In genomic region chr9:136400038-136400834, GRCh38 we compare ENCODE assay signal across 8 cellular contexts. TPM values are rescaled to one million over a fixed set of nuclear protein-coding genes. Genes with fewer than 3 reads are reported as not detected.
DNase-seq lines count a peak whose midpoint lies in the region; ATAC-seq, FAIRE-seq and TF ChIP-seq lines count a peak whose summit lies in the region.

Gene SNAPC4 (minus strand): TSS chr9:136400170. CDS start chr9:136398428, 1,742 bp downstream.

- H3K9me3 ChIP-seq in cardiac muscle cell (ENCODE audit: low read depth) (no peaks in the 10 kb centered on the region), pancreas (no peaks in the 10 kb centered on the region), tibial artery (no peaks in the 10 kb centered on the region)

- H3K4me1 Mint-ChIP-seq in activated naive CD8-positive, alpha-beta T cell (ENCODE audit: low read depth) = peaks cover 40% of the 10 kb centered on the region

- H3K27ac ChIP-seq in cardiac muscle cell (no peak within 1 kb of the TSS), pancreas (no peak within 1 kb of the TSS), tibial artery (peak within 1 kb of the TSS; percentile 54 to 63)

- intact Hi-C loops in pancreas (cut with DNase I) (loop anchor here in 1 of 3 donors (5.0 kb wide), 1 partner anchor 232 kb away; no protein-coding TSS in a partner anchor), tibial artery (cut with DNase I; ENCODE audit: low total_unique reads) (no loop called here)

- H3K27me3 ChIP-seq in cardiac muscle cell (no peaks in the 10 kb centered on the region), pancreas (no peaks in the 10 kb centered on the region), tibial artery (no peaks in the 10 kb centered on the region)

- H3K36me3 Mint-ChIP-seq in activated naive CD8-positive, alpha-beta T cell = peaks cover 9% of the 10 kb centered on the region

- H3K4me1 ChIP-seq in cardiac muscle cell (ENCODE audit: low read depth) (no peaks in the 10 kb centered on the region), pancreas (peaks cover 0 to 11% (median 7%) of the 10 kb centered on the region in 3 donors), tibial artery (peaks cover 0 to 26% (median 20%) of the 10 kb centered on the region in 4 donors)

- ATAC-seq in pancreas = peak; percentile 95 to 98 (median 96)

- peaks cover 12% of the 10 kb centered on the region for H3K36me3 ChIP-seq in cardiac muscle cell
- H3K36me3 ChIP-seq in pancreas = peaks cover 0 to 14% (median 8%) of the 10 kb centered on the region in 3 donors
- peaks cover 23 to 63% (median 47%) of the 10 kb centered on the region in 3 donors for H3K36me3 ChIP-seq in tibial artery

- no peaks in the 10 kb centered on the region for H3K27me3 Mint-ChIP-seq in activated naive CD8-positive, alpha-beta T cell

- WGBS in pancreas, 2 donors = 4 to 5% methylated on average over 58 to 71 of the region's 71 CpGs

- peak; percentile 80 for TF ChIP-seq CTCF in cardiac muscle cell (IDR thresholded peaks at IDR 0.05; ENCODE audit: low read depth, low read length)
- peak; percentile 88 to 98 (median 94) for TF ChIP-seq CTCF in pancreas (IDR thresholded peaks at IDR 0.05)
- TF ChIP-seq CTCF in tibial artery (IDR thresholded peaks at IDR 0.05) = peak; percentile 94 to 98

- no peak for FAIRE-seq in pancreas (lab: Jason Lieb, UNC)

- H3K9me3 Mint-ChIP-seq in activated naive CD8-positive, alpha-beta T cell (ENCODE audit: low read depth) = no peaks in the 10 kb centered on the region

- DNase-seq in G401 (ENCODE audit: low spot score) (peak; percentile 81), HCEC 1CT (peak; percentile 78), NAMALWA (ENCODE audit: low spot score) (peak; percentile 91), SKM-1 treated with dmso at 0.1 percent for 144 hours (lab: John Stamatoyannopoulos, UW; ENCODE audit: unreplicated experiment) (peak; percentile 77), cardiac muscle cell (ENCODE audit: low read depth in 1 of 2, low spot score in 1 of 2) (peak; percentile 89 to 94), pancreas (peak; percentile 75 to 97 (median 91)), tibial artery (peak; percentile 77 to 89)

- H3K4me3 ChIP-seq in cardiac muscle cell (peak within 1 kb of the TSS; percentile 95), pancreas (peak within 1 kb of the TSS; percentile 89 to 99 (median 95)), tibial artery (peak within 1 kb of the TSS; percentile 77 to 92)

- peak within 1 kb of the TSS; percentile 91 for H3K27ac Mint-ChIP-seq in activated naive CD8-positive, alpha-beta T cell

- H3K4me3 Mint-ChIP-seq in activated naive CD8-positive, alpha-beta T cell = peak within 1 kb of the TSS; percentile 92

- in situ Hi-C loops in G401 (cut with HindIII; ENCODE audit: low sequenced_read_pairs) = no loop called here

RNA-seq across cellular contexts. Expression of gene SNAPC4, which starts in this region (rescaled TPM):
- 12.4 and 17.2 TPM in 2 replicates for total RNA-seq in G401 (2014; rRNA removed; shearing (Covaris generic))
- total RNA-seq in cardiac muscle cell (9.6 and 12.7 TPM in 2 replicates), pancreas (1 to 10 TPM; 3.8 to 6.4 (median 4.7) TPM)
- polyA plus RNA-seq in cardiac muscle cell (7.7 and 8.7 TPM in 2 replicates), pancreas (10 to 100 TPM; 18.1 to 22.0 TPM)

Comparison
In these comparisons a context has a peak if more than half of its experiments do, and no peak if none do; other contexts are left out.
1. H3K27ac ChIP-seq: peak in tibial artery (2 of 2); none in cardiac muscle cell (single experiment) and pancreas (0 of 4).
2. Peak in every context shown above with its lines, with median percentiles within 50 percentile points of each other: DNase-seq, H3K4me3 ChIP-seq and CTCF ChIP-seq.